1 cellular context compared by ENCODE assay signal in genomic region chr11:68212421-68213134, GRCh38.
TF ChIP-seq lines count a peak whose summit lies in the region.

No MANE protein-coding gene starts in this region.

TF ChIP-seq in HepG2, 621 proteins besides CTCF, POLR2A, EP300 and RAD21 (continued from another document and continues in another):
- no peak for TF ChIP-seq ZBED4 (CRISPR knock-in tag; IDR thresholded peaks at IDR 0.05; ENCODE audit: borderline replicate concordance)
- no peak for TF ChIP-seq TSC22D2 (CRISPR knock-in tag; IDR thresholded peaks at IDR 0.05; ENCODE audit: borderline replicate concordance)
- peak; percentile 55 for TF ChIP-seq RBFOX2 (IDR thresholded peaks at IDR 0.05; ENCODE audit: low read depth, low read length)
- TF ChIP-seq ZNF691 (CRISPR knock-in tag; IDR thresholded peaks at IDR 0.05; ENCODE audit: borderline replicate concordance, low read depth): no peak
- no peak for TF ChIP-seq ZNF354B (CRISPR knock-in tag; IDR thresholded peaks at IDR 0.05)
- TF ChIP-seq SNRNP70 (IDR thresholded peaks at IDR 0.05; ENCODE audit: low read depth, low read length): no peak
- no peak for TF ChIP-seq HINFP (CRISPR knock-in tag; IDR thresholded peaks at IDR 0.05; ENCODE audit: low read depth)
- no peak for TF ChIP-seq ARHGAP35 (CRISPR knock-in tag; IDR thresholded peaks at IDR 0.05; ENCODE audit: borderline replicate concordance)
- no peak for TF ChIP-seq XRCC5 (optimal IDR thresholded peaks at IDR 0.05; ENCODE audit: low read length)
- no peak for TF ChIP-seq ZFP36L2 (CRISPR knock-in tag; IDR thresholded peaks at IDR 0.05)
- TF ChIP-seq UBTF (CRISPR knock-in tag; IDR thresholded peaks at IDR 0.05): no peak
- no peak for TF ChIP-seq ADNP (CRISPR knock-in tag; IDR thresholded peaks at IDR 0.05)
- TF ChIP-seq PLRG1 (conservative IDR thresholded peaks at IDR 0.05): no peak
- no peak for TF ChIP-seq ZMYM3 (CRISPR knock-in tag; IDR thresholded peaks at IDR 0.05)
- no peak for TF ChIP-seq ZSCAN30 (CRISPR knock-in tag; IDR thresholded peaks at IDR 0.05)
- no peak for TF ChIP-seq ZNF879 (CRISPR knock-in tag; IDR thresholded peaks at IDR 0.05)
- TF ChIP-seq ATF5 (CRISPR knock-in tag; IDR thresholded peaks at IDR 0.05; ENCODE audit: low read depth): no peak
- TF ChIP-seq ZGPAT (CRISPR knock-in tag; IDR thresholded peaks at IDR 0.05): no peak
- TF ChIP-seq FOXM1 (CRISPR knock-in tag; IDR thresholded peaks at IDR 0.05): no peak
- no peak for TF ChIP-seq MEIS1 (CRISPR knock-in tag; IDR thresholded peaks at IDR 0.05; ENCODE audit: borderline replicate concordance)
- no peak for TF ChIP-seq SOX13 (IDR thresholded peaks at IDR 0.05)
- 0 out of 4 replicates have a peak, but pooled peaks of 1 of the 2 experiments have one; percentile 7 for TF ChIP-seq SOX13 (CRISPR knock-in tag; conservative IDR thresholded peaks at IDR 0.05 in 1 of 2, IDR thresholded peaks at IDR 0.05 in 1 of 2)
- TF ChIP-seq HES4 (CRISPR knock-in tag; IDR thresholded peaks at IDR 0.05; ENCODE audit: borderline replicate concordance): no peak
- no peak for TF ChIP-seq MIER3 (CRISPR knock-in tag; IDR thresholded peaks at IDR 0.05; ENCODE audit: borderline replicate concordance)
- no peak for TF ChIP-seq ZNF318 (CRISPR knock-in tag; IDR thresholded peaks at IDR 0.05)
- TF ChIP-seq HMGXB4 (CRISPR knock-in tag; IDR thresholded peaks at IDR 0.05; ENCODE audit: borderline replicate concordance in 1 of 2, low read depth in 1 of 2): 0 out of 4 replicates have a peak, but pooled peaks of 1 of the 2 experiments have one; percentile 25
- TF ChIP-seq ZNF362 (CRISPR knock-in tag; IDR thresholded peaks at IDR 0.05; ENCODE audit: borderline replicate concordance): no peak
- TF ChIP-seq FOXA3 (CRISPR knock-in tag; IDR thresholded peaks at IDR 0.05): no peak
- no peak for TF ChIP-seq SPEN (CRISPR knock-in tag; IDR thresholded peaks at IDR 0.05; ENCODE audit: low read depth)
- no peak for TF ChIP-seq ZKSCAN5 (CRISPR knock-in tag; IDR thresholded peaks at IDR 0.05)
- TF ChIP-seq ZNF781 (CRISPR knock-in tag; IDR thresholded peaks at IDR 0.05; ENCODE audit: borderline replicate concordance, not compliant biosample characterization): no peak
- TF ChIP-seq MYNN (CRISPR knock-in tag; IDR thresholded peaks at IDR 0.05; ENCODE audit: low read depth): no peak
- TF ChIP-seq ZNF589 (CRISPR knock-in tag; conservative IDR thresholded peaks at IDR 0.05): no peak
- peak; percentile 70; the same call in 1 of the 2 replicates for TF ChIP-seq ZNF777 (CRISPR knock-in tag; IDR thresholded peaks at IDR 0.05)
- TF ChIP-seq ZNF761 (CRISPR knock-in tag; conservative IDR thresholded peaks at IDR 0.05): 0 out of 2 replicates have a peak, but pooled peaks have one; percentile 27
